In genomic region chr1:74470936-74471335, GRCh38 we compare ENCODE assay signal across 33 cellular contexts. TPM values are rescaled to one million over a fixed set of nuclear protein-coding genes. Genes with fewer than 3 reads are reported as not detected.
DNase-seq lines count a peak whose midpoint lies in the region; ATAC-seq and TF ChIP-seq lines count a peak whose summit lies in the region.
"Had no signal": no experiment of that assay in that cellular context is flagged by ENCODE, and none has a peak within 500 bp of the region (broad histone marks: within the 10 kb centered on the region; RNA-seq: fewer than 3 reads in every experiment).

No MANE protein-coding gene starts in this region.

- H3K9me3 ChIP-seq in right atrium auricular region (no peaks in the 10 kb centered on the region), heart right ventricle (no peaks in the 10 kb centered on the region), neural progenitor cell (ENCODE audit: low read depth) (no peaks in the 10 kb centered on the region)
- H3K9me3 ChIP-seq: neutrophil, psoas muscle, SJSA1 had no signal

- H3K27ac ChIP-seq in right atrium auricular region (peak overlapping the region in 1 of 2 donors; percentile 65), heart right ventricle (peak overlapping the region in 9 of 10 donors; percentile 45 to 79 (median 67)), neural progenitor cell (no peak overlapping the region)
- H3K27ac ChIP-seq: KMS-11, neutrophil, psoas muscle, SJSA1 had no signal

- H3K9me3 Mint-ChIP-seq in neural progenitor cell: peaks cover 6% of the 10 kb centered on the region
- H3K9me3 Mint-ChIP-seq: activated CD4-positive, alpha-beta memory T cell treated with anti-CD3 and anti-CD28 coated beads for 36 hours; CD4-positive, CD25-positive, alpha-beta regulatory T cell had no signal

- 1 to 22% methylated on average over 3 of the region's 3 CpGs for WGBS in heart right ventricle, 2 donors

- DNase-seq in Right ventricle myocardium inferior (ENCODE audit: missing footprints): no peak
- no peak for DNase-seq in right atrium auricular region (ENCODE audit: low spot score)
- no peak for DNase-seq in heart right ventricle
- no peak for DNase-seq in neural progenitor cell (ENCODE audit: low spot score)
- no peak for DNase-seq in NCI-H2081 (lab: John Stamatoyannopoulos, UW)
- no peak for DNase-seq in activated CD4-positive, alpha-beta T cell treated with anti-CD3 and anti-CD28 coated beads for 4 hours
- no peak for DNase-seq in SK-N-DZ (ENCODE audit: low spot score)
- DNase-seq: 8988T; activated CD4-positive, alpha-beta memory T cell treated with anti-CD3 and anti-CD28 coated beads for 36 hours; activated CD8-positive, alpha-beta memory T cell treated with anti-CD3 and anti-CD28 coated beads, Interleukin-2, amount 50 U/mL, for 4 hours; activated naive CD4-positive, alpha-beta T cell treated with anti-CD3 and anti-CD28 coated beads, Interleukin-2, amount 50 U/mL, for 16 hours; amygdala; CD4-positive, CD25-positive, alpha-beta regulatory T cell; cerebellar nuclear complex; MM.1S; NCI-H2029 treated with DMSO at 0.1 percent for 48 hours; NCI-H226; NCI-H82; psoas muscle; small intestine; stimulated activated CD4-positive, alpha-beta T cell treated with anti-CD3 and anti-CD28 coated beads, Interleukin-1b, Interleukin-23, amount 100 ng/mL, for 48 hours; stimulated activated CD8-positive, alpha-beta memory T cell treated with anti-CD3 and anti-CD28 coated beads, Interleukin-4, amount 100 ng/mL, for 48 hours had no signal

- H3K27me3 Mint-ChIP-seq in neural progenitor cell (ENCODE audit: insufficient read depth, low read depth): peaks cover 2% of the 10 kb centered on the region
- H3K27me3 Mint-ChIP-seq: CD4-positive, CD25-positive, alpha-beta regulatory T cell had no signal

- H4K20me1 ChIP-seq in neural progenitor cell (ENCODE audit: low read depth): no peaks in the 10 kb centered on the region

- no peaks in the 10 kb centered on the region for H3K27me3 ChIP-seq in right atrium auricular region
- no peaks in the 10 kb centered on the region for H3K27me3 ChIP-seq in heart right ventricle
- H3K27me3 ChIP-seq in neural progenitor cell: no peaks in the 10 kb centered on the region
- H3K27me3 ChIP-seq: neutrophil, SJSA1 had no signal

- no peaks in the 10 kb centered on the region for H3K36me3 ChIP-seq in right atrium auricular region
- no peaks in the 10 kb centered on the region for H3K36me3 ChIP-seq in heart right ventricle
- H3K36me3 ChIP-seq in neural progenitor cell: no peaks in the 10 kb centered on the region
- H3K36me3 ChIP-seq: neutrophil, SJSA1 had no signal

- ATAC-seq in Right ventricle myocardium inferior (peak; percentile 20), heart right ventricle (peak in 7 of 8 donors; percentile 18 to 52 (median 43)), HG02938 (IDR thresholded peaks at IDR 0.05; ENCODE audit: unreplicated experiment) (no peak)
- ATAC-seq: activated CD4-positive, CD25-positive, alpha-beta regulatory T cell treated with anti-CD3 and anti-CD28 coated beads, Interleukin-2, amount 50 U/mL, for 24 hours; psoas muscle had no signal

- peaks cover 43% of the 10 kb centered on the region for H3K4me1 Mint-ChIP-seq in neural progenitor cell
- H3K4me1 Mint-ChIP-seq: CD4-positive, CD25-positive, alpha-beta regulatory T cell had no signal

- peak overlapping the region; percentile 27 for H2AFZ ChIP-seq in neural progenitor cell (replicated peaks)

- H3K79me2 ChIP-seq in neural progenitor cell (ENCODE audit: low read depth): no peaks in the 10 kb centered on the region

- intact Hi-C loops in Right ventricle myocardium inferior (cut with DNase I) (loop anchor here (5.0 to 10.0 kb wide), 3 partner anchors 206 to 274 kb away; partner anchors contain the start of genes FPGT, LRRIQ3 and TNNI3K), heart right ventricle (cut with DNase I) (loop anchor here in 1 of 10 donors (5.0 kb wide), 1 partner anchor 274 kb away; the partner anchor contains the start of genes FPGT and LRRIQ3)

- no peak overlapping the region for H3K9ac ChIP-seq in neural progenitor cell
- H3K9ac ChIP-seq: KMS-11 had no signal

- H3K4me3 ChIP-seq in right atrium auricular region (no peak overlapping the region), heart right ventricle (no peak overlapping the region), neural progenitor cell (no peak overlapping the region)
- H3K4me3 ChIP-seq: psoas muscle, SJSA1 had no signal

- H3K4me3 Mint-ChIP-seq in neural progenitor cell: no peak overlapping the region
- H3K4me3 Mint-ChIP-seq: activated CD4-positive, alpha-beta memory T cell treated with anti-CD3 and anti-CD28 coated beads for 36 hours; CD4-positive, CD25-positive, alpha-beta regulatory T cell had no signal

- no peak overlapping the region for H3K4me2 ChIP-seq in neural progenitor cell
- H3K4me2 ChIP-seq: KMS-11 had no signal

- peak overlapping the region; percentile 34 for H3K27ac Mint-ChIP-seq in neural progenitor cell
- H3K27ac Mint-ChIP-seq: activated CD4-positive, alpha-beta memory T cell treated with anti-CD3 and anti-CD28 coated beads for 36 hours; CD4-positive, CD25-positive, alpha-beta regulatory T cell had no signal

- peaks cover 5% of the 10 kb centered on the region for H3K36me3 Mint-ChIP-seq in neural progenitor cell
- H3K36me3 Mint-ChIP-seq: activated CD4-positive, alpha-beta memory T cell treated with anti-CD3 and anti-CD28 coated beads for 36 hours; CD4-positive, CD25-positive, alpha-beta regulatory T cell had no signal

- no peaks in the 10 kb centered on the region for H3F3A ChIP-seq in neural progenitor cell (ENCODE audit: low read depth)

- no peak for TF ChIP-seq CTCF in right atrium auricular region (IDR thresholded peaks at IDR 0.05)
- no peak for TF ChIP-seq CTCF in heart right ventricle (IDR thresholded peaks at IDR 0.05)
- TF ChIP-seq CTCF in neural progenitor cell (IDR thresholded peaks at IDR 0.05): no peak

- H3K4me1 ChIP-seq in right atrium auricular region (peaks cover 0 to 17% of the 10 kb centered on the region in 2 donors), heart right ventricle (peaks cover 0 to 49% (median 24%) of the 10 kb centered on the region in 9 donors), neural progenitor cell (peaks cover 6% of the 10 kb centered on the region)
- H3K4me1 ChIP-seq: psoas muscle, SJSA1 had no signal

RNA-seq across cellular contexts. Expression of gene LRRC53, which starts 41.5 kb away (rescaled TPM):
- not detected for total RNA-seq in Right ventricle myocardium inferior
- not detected for total RNA-seq in right atrium auricular region
- not detected for total RNA-seq in heart right ventricle
- not detected for polyA plus RNA-seq in heart right ventricle
- total RNA-seq in neural progenitor cell (ENCODE audit: low replicate concordance): not detected in 2 replicates
- polyA plus RNA-seq in SK-N-DZ (2014; cell fraction: cytosol; rRNA removed): not detected in 2 replicates
- not detected in 2 replicates for polyA plus RNA-seq in SK-N-DZ (2014; cell fraction: nucleus; rRNA removed)
- total RNA-seq: activated CD4-positive, alpha-beta memory T cell treated with anti-CD3 and anti-CD28 coated beads for 36 hours; CD4-positive, CD25-positive, alpha-beta regulatory T cell; endothelial cell of umbilical vein; fibroblast of lung; glomerular endothelial cell; kidney epithelial cell; psoas muscle; SJSA1; T-helper 1 cell treated with Interleukin-12 subunit alpha and Interleukin-12 subunit beta and Interleukin-4 antibody, amounts not matched to agents 30 ng/mL and 1 ng/mL, for 36 hours; ureter had no signal
- polyA plus RNA-seq: CD4-positive, CD25-positive, alpha-beta regulatory T cell; endothelial cell of umbilical vein; fibroblast of lung; psoas muscle; small intestine had no signal
